In genomic region chr19:19821366-19822147, GRCh38 we compare ENCODE assay signal across 8 cellular contexts. TPM values are rescaled to one million over a fixed set of nuclear protein-coding genes. Genes with fewer than 3 reads are reported as not detected.
DNase-seq lines count a peak whose midpoint lies in the region; ATAC-seq and TF ChIP-seq lines count a peak whose summit lies in the region.

ZNF506 (minus strand) TSS chr19:19821750; CDS start chr19:19821603, 147 bp downstream.

- H3K27ac ChIP-seq in colonic mucosa: peak within 1 kb of the TSS; percentile 88
- peak within 1 kb of the TSS; percentile 91 for H3K27ac ChIP-seq in layer of hippocampus (ENCODE audit: low read depth, low read length)

- ATAC-seq in GM18858 (IDR thresholded peaks at IDR 0.05; ENCODE audit: unreplicated experiment) (peak; percentile 64), HG03095 (IDR thresholded peaks at IDR 0.05; ENCODE audit: unreplicated experiment) (peak; percentile 72)

- POLR2A ChIA-PET in activated CD4-positive, alpha-beta T cell treated with anti-CD3 and anti-CD28 coated beads, Interleukin-2, amount 10 ng/mL, durations not matched to agents 7 days and 5 days (lab: Charles Lee): interaction anchor here (0.5 to 1.9 kb wide), 10 partner anchors 44 to 345 kb away, joined by 3 to 10 read pairs (median 3); partner anchors contain the start of genes ZNF14, ZNF253, ZNF486 and ZNF93

- peak within 1 kb of the TSS; percentile 100 for H3K4me3 Mint-ChIP-seq in activated CD4-positive, alpha-beta T cell treated with anti-CD3 and anti-CD28 coated beads, Interleukin-2, amount 10 ng/mL, durations not matched to agents 7 days and 5 days

- no peaks in the 10 kb centered on the region for H3K27me3 Mint-ChIP-seq in activated CD4-positive, alpha-beta T cell treated with anti-CD3 and anti-CD28 coated beads, Interleukin-2, amount 10 ng/mL, durations not matched to agents 7 days and 5 days

- peaks cover 66% of the 10 kb centered on the region for H3K36me3 Mint-ChIP-seq in activated CD4-positive, alpha-beta T cell treated with anti-CD3 and anti-CD28 coated beads, Interleukin-2, amount 10 ng/mL, durations not matched to agents 7 days and 5 days (ENCODE audit: low read depth)

- H3K27me3 ChIP-seq in colonic mucosa: no peaks in the 10 kb centered on the region
- no peaks in the 10 kb centered on the region for H3K27me3 ChIP-seq in layer of hippocampus (ENCODE audit: control insufficient read depth, insufficient read depth, low read length)

- no peaks in the 10 kb centered on the region for H3K36me3 ChIP-seq in colonic mucosa

- H3K9me3 ChIP-seq in colonic mucosa: no peaks in the 10 kb centered on the region

- peak within 1 kb of the TSS; percentile 99 for H3K27ac Mint-ChIP-seq in activated CD4-positive, alpha-beta T cell treated with anti-CD3 and anti-CD28 coated beads, Interleukin-2, amount 10 ng/mL, durations not matched to agents 7 days and 5 days

- intact Hi-C loops in colonic mucosa (cut with DNase I): no loop called here

- no peak for TF ChIP-seq CTCF in colonic mucosa (IDR thresholded peaks at IDR 0.05)

- CTCF ChIA-PET in activated CD4-positive, alpha-beta T cell treated with anti-CD3 and anti-CD28 coated beads, Interleukin-2, amount 10 ng/mL, durations not matched to agents 7 days and 5 days (lab: Charles Lee): interaction anchor here (1.0 to 2.0 kb wide), 5 partner anchors 12 to 114 kb away, joined by 3 to 9 read pairs (median 4); partner anchors contain the start of gene ZNF93

- H3K4me3 ChIP-seq in colonic mucosa: peak within 1 kb of the TSS; percentile 70

- H3K9ac ChIP-seq in colonic mucosa (ENCODE audit: low read depth in 2 of 2, low read length in 2 of 2): peak within 1 kb of the TSS; percentile 92 to 93

- peaks cover 45% of the 10 kb centered on the region for H3K9me3 Mint-ChIP-seq in activated CD4-positive, alpha-beta T cell treated with anti-CD3 and anti-CD28 coated beads, Interleukin-2, amount 10 ng/mL, durations not matched to agents 7 days and 5 days

- H3K4me1 Mint-ChIP-seq in activated CD4-positive, alpha-beta T cell treated with anti-CD3 and anti-CD28 coated beads, Interleukin-2, amount 10 ng/mL, durations not matched to agents 7 days and 5 days: peaks cover 38% of the 10 kb centered on the region

- H3K4me1 ChIP-seq in colonic mucosa: no peaks in the 10 kb centered on the region

- DNase-seq in 8988T (peak; percentile 53), NCI-H226 (peak; percentile 96), colonic mucosa (peak; percentile 99)
- DNase-seq in activated CD4-positive, alpha-beta T cell treated with anti-CD3 and anti-CD28 coated beads, Interleukin-2, amount 10 ng/mL, durations not matched to agents 7 days and 5 days: peak; percentile 97
- DNase-seq in stimulated activated CD4-positive, alpha-beta T cell treated with anti-CD3 and anti-CD28 coated beads, Interleukin-1b, Interleukin-23, amount 100 ng/mL, for 24 hours (ENCODE audit: low read depth in 4 of 4, low spot score in 1 of 4): peak; percentile 87 to 96 (median 94)

RNA-seq across cellular contexts. Expression of gene ZNF506, which starts in this region (rescaled TPM):
- total RNA-seq in activated CD4-positive, alpha-beta T cell treated with anti-CD3 and anti-CD28 coated beads, Interleukin-2, amount 10 ng/mL, durations not matched to agents 7 days and 5 days: 10 to 100 TPM; 23.0 to 26.7 TPM
- 10 to 100 TPM; 15.3 to 18.7 TPM for total RNA-seq in colonic mucosa

Comparison
In these comparisons a context has a peak if more than half of its experiments do, and no peak if none do; other contexts are left out.
1. Peak in every context shown above with its lines: DNase-seq, ATAC-seq, H3K4me3 ChIP-seq and H3K27ac ChIP-seq.